Comparison of ENCODE assay signal across 1 cellular context in genomic region chr7:92973293-92973731, GRCh38.
TF ChIP-seq lines count a peak whose summit lies in the region.

No MANE protein-coding gene starts in this region.

TF ChIP-seq in GM23338, 12 proteins besides CTCF, POLR2A, EP300 and RAD21:
- TF ChIP-seq, protein P1, sequence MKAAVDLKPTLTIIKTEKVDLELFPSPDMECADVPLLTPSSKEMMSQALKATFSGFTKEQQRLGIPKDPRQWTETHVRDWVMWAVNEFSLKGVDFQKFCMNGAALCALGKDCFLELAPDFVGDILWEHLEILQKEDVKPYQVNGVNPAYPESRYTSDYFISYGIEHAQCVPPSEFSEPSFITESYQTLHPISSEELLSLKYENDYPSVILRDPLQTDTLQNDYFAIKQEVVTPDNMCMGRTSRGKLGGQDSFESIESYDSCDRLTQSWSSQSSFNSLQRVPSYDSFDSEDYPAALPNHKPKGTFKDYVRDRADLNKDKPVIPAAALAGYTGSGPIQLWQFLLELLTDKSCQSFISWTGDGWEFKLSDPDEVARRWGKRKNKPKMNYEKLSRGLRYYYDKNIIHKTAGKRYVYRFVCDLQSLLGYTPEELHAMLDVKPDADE (IDR thresholded peaks at IDR 0.05) = no peak
- no peak for TF ChIP-seq EZH2 (IDR thresholded peaks at IDR 0.05; ENCODE audit: low read depth, unreplicated experiment)
- no peak for TF ChIP-seq REST (IDR thresholded peaks at IDR 0.05; ENCODE audit: unreplicated experiment)
- no peak for TF ChIP-seq CREB1 (CRISPR knock-in tag; IDR thresholded peaks at IDR 0.05; ENCODE audit: low read depth)
- no peak for TF ChIP-seq ZNF462 (CRISPR knock-in tag; IDR thresholded peaks at IDR 0.05)
- no peak for TF ChIP-seq EZH2phosphoT487 (IDR thresholded peaks at IDR 0.05; ENCODE audit: unreplicated experiment)
- no peak for TF ChIP-seq JUNB (IDR thresholded peaks at IDR 0.05; ENCODE audit: unreplicated experiment)
- TF ChIP-seq ZNF114 (CRISPR knock-in tag; IDR thresholded peaks at IDR 0.05) = no peak
- no peak for TF ChIP-seq ZNF331 (CRISPR knock-in tag; IDR thresholded peaks at IDR 0.05; ENCODE audit: low read depth)
- no peak for TF ChIP-seq STAT1 (IDR thresholded peaks at IDR 0.05; ENCODE audit: unreplicated experiment)
- no peak for TF ChIP-seq NANOG (IDR thresholded peaks at IDR 0.05; ENCODE audit: borderline replicate concordance)
- TF ChIP-seq POLR2AphosphoS5 (IDR thresholded peaks at IDR 0.05; ENCODE audit: low read depth) = no peak
